In the genomic region with DNA sequence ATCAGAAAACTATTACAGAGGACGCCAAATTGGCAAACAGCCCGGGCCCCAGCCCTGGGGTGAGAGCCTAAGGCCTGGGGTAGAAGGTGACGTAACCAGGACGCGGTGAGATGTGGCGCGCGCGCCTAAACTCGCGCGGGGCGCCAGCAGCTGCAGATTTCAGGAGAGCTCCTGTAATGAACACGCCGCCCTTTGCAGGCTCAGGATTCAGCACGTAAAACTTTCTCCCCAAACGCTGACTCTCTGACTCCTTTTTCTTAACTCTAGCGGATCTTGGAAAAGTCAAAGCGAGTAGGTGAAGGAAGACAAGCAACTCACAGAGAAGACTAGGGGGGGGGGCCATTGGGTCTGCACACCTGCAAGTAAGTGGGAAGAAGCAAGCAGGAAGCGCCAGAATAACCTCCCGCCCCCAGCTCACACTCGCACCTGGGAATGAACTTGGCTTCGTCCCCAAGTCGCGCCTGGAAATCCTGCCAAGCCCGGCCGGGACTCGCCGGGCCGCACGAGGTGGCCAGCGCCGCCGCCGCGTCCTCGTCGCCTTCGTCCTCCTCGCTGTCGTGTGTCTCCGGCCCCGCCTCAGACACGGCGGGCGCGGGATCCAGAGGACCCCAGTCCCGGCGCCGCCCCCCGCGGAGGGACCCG, we compare ENCODE assay signal across 8 cellular contexts. TPM values are rescaled to one million over a fixed set of nuclear protein-coding genes. Genes with fewer than 3 reads are reported as not detected.
DNase-seq lines count a peak whose midpoint lies in the region; ATAC-seq, FAIRE-seq and TF ChIP-seq lines count a peak whose summit lies in the region.

No MANE protein-coding gene starts in this region.

- no peaks in the 10 kb centered on the region for H3K9me3 ChIP-seq in osteoblast (ENCODE audit: low read depth, low read length)
- H3K9me3 ChIP-seq in MM.1S (replicated peaks; ENCODE audit: insufficient read depth, low read length) = no peaks in the 10 kb centered on the region

- DNase-seq in D341Med (ENCODE audit: low spot score) = peak; percentile 42
- DNase-seq in NCI-H2196 (lab: John Stamatoyannopoulos, UW; ENCODE audit: unreplicated experiment) = peak; percentile 84
- peak; percentile 86 for DNase-seq in osteoblast (ENCODE audit: insufficient read length, low spot score, missing footprints)
- DNase-seq in MM.1S = no peak
- DNase-seq in stimulated activated naive CD8-positive, alpha-beta T cell treated with anti-CD3 and anti-CD28 coated beads, Interleukin-15, Interleukin-2, amounts not matched to agents 100 U/mL and 50 U/mL, for 24 hours = no peak
- no peak for DNase-seq in GM19239 (ENCODE audit: insufficient read length, low spot score)

- H3K4me3 ChIP-seq in osteoblast (ENCODE audit: insufficient read depth, low read length) (peak overlapping the region; percentile 57), MM.1S (ENCODE audit: low read length) (no peak overlapping the region)

- H3K27ac ChIP-seq in osteoblast (ENCODE audit: low read depth, low read length) (no peak overlapping the region), MM.1S (ENCODE audit: low read length) (no peak overlapping the region)

- H3K4me1 ChIP-seq in osteoblast (ENCODE audit: insufficient read depth, low read length) = peaks cover 23% of the 10 kb centered on the region
- no peaks in the 10 kb centered on the region for H3K4me1 ChIP-seq in MM.1S (ENCODE audit: low read length)

- ATAC-seq in esophagus mucosa (peak; percentile 59), HG03095 (IDR thresholded peaks at IDR 0.05; ENCODE audit: unreplicated experiment) (no peak)
- ATAC-seq in stimulated activated naive CD8-positive, alpha-beta T cell treated with anti-CD3 and anti-CD28 coated beads, Interleukin-15, Interleukin-2, amounts not matched to agents 100 U/mL and 50 U/mL, for 24 hours = no peak

- H2AFZ ChIP-seq in osteoblast (ENCODE audit: low read length) (peak overlapping the region; percentile 34), MM.1S (ENCODE audit: low read length) (no peak overlapping the region)

- H3K36me3 ChIP-seq in osteoblast (ENCODE audit: insufficient read depth, low read length) = no peaks in the 10 kb centered on the region
- H3K36me3 ChIP-seq in MM.1S (replicated peaks; ENCODE audit: insufficient read depth, low read length) = no peaks in the 10 kb centered on the region

- H3F3A ChIP-seq in MM.1S (ENCODE audit: insufficient read depth, low read length) = no peaks in the 10 kb centered on the region

- H3K27me3 ChIP-seq in osteoblast (ENCODE audit: insufficient read depth, low read length) (peaks cover 38% of the 10 kb centered on the region), MM.1S (replicated peaks; ENCODE audit: insufficient read depth, low read length) (no peaks in the 10 kb centered on the region)

- H3K4me2 ChIP-seq in osteoblast (ENCODE audit: insufficient read depth, low read length) (peak overlapping the region; percentile 78), MM.1S (ENCODE audit: low read depth, low read length) (no peak overlapping the region)

- FAIRE-seq in GM19239 (lab: Jason Lieb, UNC) = no peak

- H3K9me2 ChIP-seq in MM.1S (replicated peaks; ENCODE audit: insufficient read depth, low read length) = no peaks in the 10 kb centered on the region

- H3K79me2 ChIP-seq in osteoblast (ENCODE audit: insufficient read depth, low read length) (no peaks in the 10 kb centered on the region), MM.1S (ENCODE audit: low read length) (no peaks in the 10 kb centered on the region)

- TF ChIP-seq CTCF in osteoblast (IDR thresholded peaks at IDR 0.05; ENCODE audit: extremely low read depth, low read depth, low read length) (no peak), MM.1S (IDR thresholded peaks at IDR 0.05; ENCODE audit: low read length) (no peak)

- H3K9ac ChIP-seq in MM.1S (ENCODE audit: low read length) = no peak overlapping the region

- H4K20me1 ChIP-seq in osteoblast (ENCODE audit: insufficient read depth, low read length) (no peaks in the 10 kb centered on the region), MM.1S (ENCODE audit: insufficient read depth, low read length) (no peaks in the 10 kb centered on the region)

RNA-seq across cellular contexts. Expression of a gene that starts 0.8 kb away (rescaled TPM):
- total RNA-seq in esophagus mucosa = 8.1 TPM
- total RNA-seq in osteoblast = 1.4 and 2.1 TPM in 2 replicates

Comparison
In these comparisons a context has a peak if more than half of its experiments do, and no peak if none do; other contexts are left out.
1. DNase-seq: peak in D341Med (single experiment), NCI-H2196 (single experiment) and osteoblast (single experiment); none in MM.1S (single experiment), stimulated activated naive CD8-positive, alpha-beta T cell treated with anti-CD3 and anti-CD28 coated beads, Interleukin-15, Interleukin-2, amounts not matched to agents 100 U/mL and 50 U/mL, for 24 hours (single experiment) and GM19239 (single experiment).